ENCODE assay signal across 13 cellular contexts in genomic region chr17:75570034-75570676, GRCh38.
"Had no signal": no experiment of that assay in that cellular context is flagged by ENCODE, and none has a peak within 500 bp of the region (broad histone marks: within the 10 kb centered on the region; RNA-seq: fewer than 3 reads in every experiment).

No MANE protein-coding gene starts in this region.

- ATAC-seq: left colon had no signal

- H3K4me3 Mint-ChIP-seq: activated naive CD8-positive, alpha-beta T cell treated with anti-CD3 and anti-CD28 coated beads, Interleukin-2, amount 10 ng/mL, durations not matched to agents 7 days and 5 days; stimulated activated naive CD8-positive, alpha-beta T cell treated with anti-CD3 and anti-CD28 coated beads, Interleukin-15, Interleukin-2, amounts not matched to agents 100 ng/mL and 50 ng/mL, for 24 hours had no signal

- H3K9me3 Mint-ChIP-seq: activated naive CD8-positive, alpha-beta T cell treated with anti-CD3 and anti-CD28 coated beads, Interleukin-2, amount 10 ng/mL, durations not matched to agents 7 days and 5 days; stimulated activated naive CD8-positive, alpha-beta T cell treated with anti-CD3 and anti-CD28 coated beads, Interleukin-15, Interleukin-2, amounts not matched to agents 100 ng/mL and 50 ng/mL, for 24 hours had no signal

- DNase-seq: activated naive CD4-positive, alpha-beta T cell; activated naive CD8-positive, alpha-beta T cell treated with anti-CD3 and anti-CD28 coated beads, Interleukin-2, amount 10 ng/mL, durations not matched to agents 7 days and 5 days; activated T-cell treated with anti-CD3 and anti-CD28 coated beads for 4 hours; brain microvascular endothelial cell; heart left ventricle; left colon; retina; stimulated activated CD4-positive, alpha-beta T cell treated with anti-CD3 and anti-CD28 coated beads, Interleukin-4, amount 100 ng/mL, for 24 hours; T-helper 2 cell; testis had no signal

- H3K36me3 Mint-ChIP-seq: activated naive CD8-positive, alpha-beta T cell treated with anti-CD3 and anti-CD28 coated beads, Interleukin-2, amount 10 ng/mL, durations not matched to agents 7 days and 5 days had no signal

- H3K4me3 ChIP-seq: heart left ventricle, testis, upper lobe of left lung had no signal

- H3K27ac ChIP-seq: brain microvascular endothelial cell, testis had no signal

- H3K27me3 ChIP-seq: brain microvascular endothelial cell, heart left ventricle, neutrophil, testis, upper lobe of left lung had no signal

- H3K27ac Mint-ChIP-seq: activated naive CD8-positive, alpha-beta T cell treated with anti-CD3 and anti-CD28 coated beads, Interleukin-2, amount 10 ng/mL, durations not matched to agents 7 days and 5 days; stimulated activated naive CD8-positive, alpha-beta T cell treated with anti-CD3 and anti-CD28 coated beads, Interleukin-15, Interleukin-2, amounts not matched to agents 100 ng/mL and 50 ng/mL, for 24 hours had no signal

- H3K27me3 Mint-ChIP-seq: activated naive CD8-positive, alpha-beta T cell treated with anti-CD3 and anti-CD28 coated beads, Interleukin-2, amount 10 ng/mL, durations not matched to agents 7 days and 5 days; stimulated activated naive CD8-positive, alpha-beta T cell treated with anti-CD3 and anti-CD28 coated beads, Interleukin-15, Interleukin-2, amounts not matched to agents 100 ng/mL and 50 ng/mL, for 24 hours had no signal

- H3K9me3 ChIP-seq: heart left ventricle, neutrophil, testis, upper lobe of left lung had no signal

- H3K4me1 ChIP-seq: testis, upper lobe of left lung had no signal

- H3K36me3 ChIP-seq: brain microvascular endothelial cell, heart left ventricle, neutrophil had no signal
